Comparison of ENCODE assay signal across 1 cellular context in genomic region chr12:65556676-65557424, GRCh38.
TF ChIP-seq lines count a peak whose summit lies in the region.

No MANE protein-coding gene starts in this region.

TF ChIP-seq in HCT116, 20 proteins besides CTCF, POLR2A, EP300 and RAD21 (continued from another document):
- TF ChIP-seq REST (IDR thresholded peaks at IDR 0.05; ENCODE audit: low read depth): no peak
